Comparison of ENCODE assay signal across 8 cellular contexts in the genomic region with DNA sequence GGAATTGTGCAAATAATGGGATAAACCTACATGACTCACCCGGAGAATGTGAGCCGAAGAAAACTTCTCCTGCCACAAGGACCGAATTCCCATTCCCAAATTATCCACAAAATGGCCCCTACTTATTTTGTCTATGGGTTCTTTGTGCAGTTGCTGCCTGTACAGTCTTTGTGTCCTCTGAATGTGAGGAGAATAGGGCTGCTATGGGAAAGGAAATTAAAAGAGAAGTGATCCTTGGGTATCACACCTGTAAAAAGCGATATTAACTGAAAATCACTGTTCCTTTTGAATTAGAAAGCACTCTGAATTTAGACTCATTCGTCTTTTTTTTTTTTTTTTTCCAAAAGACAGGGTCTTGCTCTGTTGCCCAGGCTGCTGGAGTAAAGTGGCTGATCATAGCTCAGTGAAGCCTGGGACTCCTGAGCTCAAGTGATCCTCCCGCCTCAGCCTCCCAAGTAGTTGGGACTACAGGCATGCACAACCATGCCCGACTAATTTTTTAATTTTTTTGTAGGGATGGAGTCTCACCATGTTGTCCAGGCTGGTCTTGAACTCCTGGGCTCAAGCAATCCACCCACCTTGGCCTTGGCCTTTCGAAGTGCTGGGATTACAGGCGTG. TPM values are rescaled to one million over a fixed set of nuclear protein-coding genes. Genes with fewer than 3 reads are reported as not detected.
DNase-seq lines count a peak whose midpoint lies in the region; ATAC-seq and TF ChIP-seq lines count a peak whose summit lies in the region.

No MANE protein-coding gene starts in this region.

- TF ChIP-seq EP300 in Ishikawa (IDR thresholded peaks at IDR 0.05; ENCODE audit: borderline replicate concordance), result no peak

- no peak for TF ChIP-seq RAD21 in Ishikawa (IDR thresholded peaks at IDR 0.05; ENCODE audit: low read depth)

- no peak for DNase-seq in central memory CD8-positive, alpha-beta T cell (ENCODE audit: low spot score in 2 of 2)
- DNase-seq in naive B cell (no peak), NCI-H2227 treated with DMSO at 0.1 percent for 48 hours (lab: John Stamatoyannopoulos, UW) (no peak), mucosa of descending colon (no peak), NCI-H1105 (lab: John Stamatoyannopoulos, UW) (no peak)

- peaks cover 29% of the 10 kb centered on the region for H3K4me1 ChIP-seq in ACC112 (ENCODE audit: control insufficient read depth, insufficient read depth, low read length, unreplicated experiment)
- H3K4me1 ChIP-seq in mucosa of descending colon (ENCODE audit: low read depth), result peaks cover 31% of the 10 kb centered on the region

- H3K9me3 Mint-ChIP-seq in central memory CD8-positive, alpha-beta T cell, result no peaks in the 10 kb centered on the region
- no peaks in the 10 kb centered on the region for H3K9me3 Mint-ChIP-seq in naive B cell

- no peaks in the 10 kb centered on the region for H3K27me3 Mint-ChIP-seq in central memory CD8-positive, alpha-beta T cell
- no peaks in the 10 kb centered on the region for H3K27me3 Mint-ChIP-seq in naive B cell

- peak overlapping the region; percentile 79 for H3K4me3 Mint-ChIP-seq in central memory CD8-positive, alpha-beta T cell
- H3K4me3 Mint-ChIP-seq in naive B cell, result peak overlapping the region; percentile 79 to 95 (median 90)

- no peak for TF ChIP-seq CTCF in mucosa of descending colon (IDR thresholded peaks at IDR 0.05)

- no peak for ATAC-seq in central memory CD8-positive, alpha-beta T cell (replicated peaks; ENCODE audit: extremely low read depth, poor library complexity, severe bottlenecking)
- no peak for ATAC-seq in naive B cell (ENCODE audit: low read depth in 2 of 2)
- ATAC-seq in GM18909 (IDR thresholded peaks at IDR 0.05; ENCODE audit: poor library complexity, unreplicated experiment), result no peak
- ATAC-seq in mucosa of descending colon, result no peak

- peak overlapping the region; percentile 96 for H3K27ac ChIP-seq in ACC112 (ENCODE audit: low read depth, low read length)

- H3K9me3 ChIP-seq in mucosa of descending colon, result no peaks in the 10 kb centered on the region

- H3K4me3 ChIP-seq in ACC112 (ENCODE audit: low read depth, low read length) (peak overlapping the region; percentile 72), mucosa of descending colon (no peak overlapping the region)

- peaks cover 51% of the 10 kb centered on the region for H3K79me2 ChIP-seq in ACC112 (ENCODE audit: control insufficient read depth, insufficient read depth, low read length, unreplicated experiment)

- H3K36me3 Mint-ChIP-seq in central memory CD8-positive, alpha-beta T cell (ENCODE audit: insufficient read depth), result peaks cover 8% of the 10 kb centered on the region
- no peaks in the 10 kb centered on the region for H3K36me3 Mint-ChIP-seq in naive B cell

- no peaks in the 10 kb centered on the region for H3K27me3 ChIP-seq in ACC112 (ENCODE audit: insufficient read depth, low read length)

- H3K27ac Mint-ChIP-seq in central memory CD8-positive, alpha-beta T cell (ENCODE audit: low read depth), result no peak overlapping the region
- peak overlapping the region; percentile 57 to 97 (median 92) for H3K27ac Mint-ChIP-seq in naive B cell

- intact Hi-C loops in mucosa of descending colon (cut with DNase I, micrococcal nuclease), result loop anchor here in 1 of 2 donors (5.0 kb wide), 1 partner anchor 43 kb away; no protein-coding TSS in a partner anchor

- H3K36me3 ChIP-seq in ACC112 (ENCODE audit: insufficient read depth, low read length) (no peaks in the 10 kb centered on the region; the same call in 1 of the 2 replicates), mucosa of descending colon (ENCODE audit: low read depth) (no peaks in the 10 kb centered on the region)

- H2AFZ ChIP-seq in ACC112 (ENCODE audit: low read length, unreplicated experiment), result no peak overlapping the region

- H3K4me1 Mint-ChIP-seq in central memory CD8-positive, alpha-beta T cell, result peaks cover 29% of the 10 kb centered on the region
- H3K4me1 Mint-ChIP-seq in naive B cell, result peaks cover 22 to 57% (median 46%) of the 10 kb centered on the region in 3 donors

TF ChIP-seq in Ishikawa, 13 proteins besides CTCF, POLR2A, EP300 and RAD21:
- peak; percentile 5; the same call in 1 of the 2 replicates for TF ChIP-seq YY1 (IDR thresholded peaks at IDR 0.05; ENCODE audit: low read depth)
- no peak for TF ChIP-seq CEBPB (IDR thresholded peaks at IDR 0.05)
TF ChIP-seq in Ishikawa: peak in this region for 1.

RNA-seq across cellular contexts. Expression of a gene that starts 45.4 kb away (rescaled TPM):
- 100 to 1,000 TPM; 102 to 181 (median 115) TPM for polyA plus RNA-seq in naive B cell (ENCODE audit: low read depth in 6 of 6)
- 10 to 100 TPM; 65.4 to 95.9 (median 86.6) TPM for total RNA-seq in mucosa of descending colon

RNA-seq across cellular contexts. Expression of a gene that starts 47.5 kb away (rescaled TPM):
- polyA plus RNA-seq in naive B cell (ENCODE audit: low read depth in 6 of 6), result under 1 TPM in 1 of 6 donors, not detected in 5; 0.16 TPM
- 1 to 10 TPM; 2.3 to 5.3 (median 5.2) TPM for total RNA-seq in mucosa of descending colon
